ENCODE assay signal across 9 cellular contexts in genomic region chr16:30379165-30379783, GRCh38. TPM values are rescaled to one million over a fixed set of nuclear protein-coding genes. Genes with fewer than 3 reads are reported as not detected.
DNase-seq lines count a peak whose midpoint lies in the region; ATAC-seq and TF ChIP-seq lines count a peak whose summit lies in the region.
"Had no signal": no experiment of that assay in that cellular context is flagged by ENCODE, and none has a peak within 500 bp of the region (broad histone marks: within the 10 kb centered on the region; RNA-seq: fewer than 3 reads in every experiment).

No MANE protein-coding gene starts in this region.

- no peaks in the 10 kb centered on the region for H3K9me3 Mint-ChIP-seq in mesothelial cell of epicardium

- WGBS in heart right ventricle, 2 donors: 22 to 33% methylated on average over 26 of the region's 26 CpGs

- H3K9me3 ChIP-seq in heart right ventricle (no peaks in the 10 kb centered on the region), breast epithelium (no peaks in the 10 kb centered on the region)

- H3K4me3 Mint-ChIP-seq in mesothelial cell of epicardium: peak overlapping the region; percentile 87

- peak overlapping the region; percentile 32 to 94 (median 68) for H3K4me3 ChIP-seq in heart right ventricle
- H3K4me3 ChIP-seq in breast epithelium: peak overlapping the region; percentile 51 to 94 (median 72)

- intact Hi-C loops in heart right ventricle (cut with DNase I) (no loop called here), Right ventricle myocardium inferior (cut with DNase I) (no loop called here), breast epithelium (cut with DNase I; ENCODE audit: low total_unique reads) (no loop called here)

- peaks cover 23% of the 10 kb centered on the region for H3K4me1 Mint-ChIP-seq in mesothelial cell of epicardium

- peak overlapping the region in 9 of 10 donors; percentile 83 to 100 (median 99) for H3K27ac ChIP-seq in heart right ventricle
- peak overlapping the region; percentile 99 for H3K27ac ChIP-seq in breast epithelium

- TF ChIP-seq POLR2A in breast epithelium (IDR thresholded peaks at IDR 0.05): no peak

- DNase-seq in heart right ventricle: no peak
- no peak for DNase-seq in Right ventricle myocardium inferior (ENCODE audit: missing footprints)
- DNase-seq in breast epithelium (ENCODE audit: low spot score in 2 of 2): no peak
- no peak for DNase-seq in mesothelial cell of epicardium (ENCODE audit: low spot score in 2 of 2, unreplicated experiment in 2 of 2)
- DNase-seq in SW 1271 (lab: John Stamatoyannopoulos, UW): no peak
- no peak for DNase-seq in activated CD4-positive, alpha-beta T cell treated with anti-CD3 and anti-CD28 coated beads for 48 hours

- TF ChIP-seq CTCF in heart right ventricle (IDR thresholded peaks at IDR 0.05) (no peak), breast epithelium (IDR thresholded peaks at IDR 0.05) (peak in 1 of 3 donors; percentile 22), mesothelial cell of epicardium (IDR thresholded peaks at IDR 0.05; ENCODE audit: unreplicated experiment) (no peak)

- no peaks in the 10 kb centered on the region for H3K27me3 Mint-ChIP-seq in mesothelial cell of epicardium (ENCODE audit: low read depth)

- H3K36me3 Mint-ChIP-seq in mesothelial cell of epicardium: peaks cover 2% of the 10 kb centered on the region

- peak overlapping the region; percentile 100 for H3K27ac Mint-ChIP-seq in mesothelial cell of epicardium

- peaks cover 10 to 29% (median 15%) of the 10 kb centered on the region in 9 donors for H3K4me1 ChIP-seq in heart right ventricle
- H3K4me1 ChIP-seq in breast epithelium: peaks cover 0 to 3% of the 10 kb centered on the region in 2 donors

- ATAC-seq in heart right ventricle (no peak), Right ventricle myocardium inferior (no peak), HG03108 (IDR thresholded peaks at IDR 0.05; ENCODE audit: unreplicated experiment) (no peak), HG03442 (IDR thresholded peaks at IDR 0.05; ENCODE audit: unreplicated experiment) (no peak)

- H3K36me3 ChIP-seq in heart right ventricle: no peaks in the 10 kb centered on the region
- H3K36me3 ChIP-seq in breast epithelium: no peaks in the 10 kb centered on the region

- H3K27me3 ChIP-seq in heart right ventricle: no peaks in the 10 kb centered on the region
- H3K27me3 ChIP-seq in breast epithelium: no peaks in the 10 kb centered on the region

RNA-seq across cellular contexts. Expression of gene SEPTIN1, which starts 3.1 kb away (rescaled TPM):
- total RNA-seq in heart right ventricle (1 to 10 TPM in 9 of 10 donors, under 1 TPM in 1; 0.97 to 6.8 (median 1.4) TPM), Right ventricle myocardium inferior (1.4 TPM), breast epithelium (1 to 10 TPM; 1.3 to 4.6 (median 2.7) TPM), mesothelial cell of epicardium (0.86 to 1.6 TPM (median 1.4 TPM) in 3 replicates)
- polyA plus RNA-seq in heart right ventricle: 1 to 10 TPM in 1 of 2 donors, under 1 TPM in 1; 0.78 to 3.4 TPM

RNA-seq across cellular contexts. Expression of gene MYL11, which starts 4.7 kb away (rescaled TPM):
- not detected for total RNA-seq in heart right ventricle
- polyA plus RNA-seq in heart right ventricle: 1 to 10 TPM in 1 of 2 donors, under 1 TPM in 1; 0.41 to 3.7 TPM
- total RNA-seq in Right ventricle myocardium inferior: not detected
- total RNA-seq in breast epithelium: not detected
- 1.4 to 4.4 TPM (median 2.8 TPM) in 3 replicates for total RNA-seq in mesothelial cell of epicardium
- total RNA-seq: renal cortical epithelial cell had no signal

RNA-seq across cellular contexts. Expression of gene TBC1D10B, which starts 9.0 kb away (rescaled TPM):
- 10 to 100 TPM; 18.0 to 27.7 (median 22.2) TPM for total RNA-seq in heart right ventricle
- 10 to 100 TPM; 25.1 to 30.0 TPM for polyA plus RNA-seq in heart right ventricle
- total RNA-seq in Right ventricle myocardium inferior: 26.0 TPM
- total RNA-seq in breast epithelium: 10 to 100 TPM; 19.0 to 22.2 (median 21.0) TPM
- 59.6 to 64.1 TPM (median 64.0 TPM) in 3 replicates for total RNA-seq in mesothelial cell of epicardium

RNA-seq across cellular contexts. Expression of gene ZNF48, which starts 15.9 kb away (rescaled TPM):
- 1 to 10 TPM; 3.2 to 6.6 (median 5.4) TPM for total RNA-seq in heart right ventricle
- polyA plus RNA-seq in heart right ventricle: 1 to 10 TPM; 2.2 to 8.0 TPM
- total RNA-seq in Right ventricle myocardium inferior: 5.3 TPM
- total RNA-seq in breast epithelium: 1 to 10 TPM; 4.8 to 9.5 (median 6.2) TPM
- 24.2 to 25.2 TPM (median 24.8 TPM) in 3 replicates for total RNA-seq in mesothelial cell of epicardium

RNA-seq across cellular contexts. Expression of gene CD2BP2, which starts 24.2 kb away (rescaled TPM):
- total RNA-seq in heart right ventricle (10 to 100 TPM; 34.9 to 48.8 (median 38.8) TPM), Right ventricle myocardium inferior (35.0 TPM), breast epithelium (10 to 100 TPM; 26.2 to 47.2 (median 38.3) TPM), mesothelial cell of epicardium (63.7 to 63.9 TPM (median 63.9 TPM) in 3 replicates)
- 10 to 100 TPM; 19.9 to 47.7 TPM for polyA plus RNA-seq in heart right ventricle
